In the genomic region with DNA sequence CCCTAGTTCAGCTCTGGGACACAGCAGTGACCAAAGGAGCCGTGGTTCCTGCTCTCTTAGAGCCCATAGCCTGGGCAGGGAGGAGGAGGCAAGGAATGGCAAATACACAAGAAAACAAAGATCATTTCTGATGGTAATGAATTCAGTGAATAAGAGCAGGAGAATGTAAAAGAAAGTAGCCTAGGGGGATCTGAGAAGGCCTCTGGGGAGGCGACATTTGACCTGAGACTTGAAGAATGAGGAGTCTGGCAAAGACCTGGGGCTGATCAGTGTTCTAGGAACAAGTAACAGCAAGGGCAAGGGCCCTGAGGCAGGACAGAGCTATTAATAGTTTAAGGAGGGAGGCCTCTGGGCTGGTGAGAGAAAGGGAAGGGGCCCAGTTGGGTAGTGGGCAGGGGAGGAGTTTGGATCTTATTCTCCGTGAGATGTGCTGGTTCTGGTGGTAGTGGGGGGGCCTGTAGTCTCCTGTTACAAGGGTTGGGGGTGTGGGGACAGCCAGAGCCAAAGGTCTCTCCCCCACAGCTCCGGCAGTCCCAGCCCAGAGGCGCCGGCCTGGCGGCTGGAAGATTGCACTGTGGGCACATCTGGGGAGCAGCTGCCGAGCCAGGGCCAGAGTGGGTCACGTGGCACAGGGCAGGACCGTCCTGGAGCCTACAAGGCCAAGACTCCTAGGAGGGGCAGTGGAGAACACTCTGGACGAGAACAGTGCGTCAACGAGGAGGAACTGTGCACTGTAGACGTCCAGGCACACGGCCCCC, we compare ENCODE assay signal across 9 cellular contexts. TPM values are rescaled to one million over a fixed set of nuclear protein-coding genes. Genes with fewer than 3 reads are reported as not detected.
DNase-seq lines count a peak whose midpoint lies in the region; ATAC-seq, FAIRE-seq and TF ChIP-seq lines count a peak whose summit lies in the region.
"Had no signal": no experiment of that assay in that cellular context is flagged by ENCODE, and none has a peak within 500 bp of the region (broad histone marks: within the 10 kb centered on the region; RNA-seq: fewer than 3 reads in every experiment).

No MANE protein-coding gene starts in this region.

- intact Hi-C loops in lower lobe of right lung (cut with DNase I), result no loop called here

- CTCF ChIA-PET in activated naive CD4-positive, alpha-beta T cell treated with anti-CD3 and anti-CD28 coated beads, Interleukin-2, amount 10 ng/mL, durations not matched to agents 7 days and 5 days (lab: Charles Lee), result interaction anchor here (0.8 to 1.1 kb wide), 2 partner anchors 17 to 27 kb away, joined by 3 read pairs; no protein-coding TSS in a partner anchor

- peaks cover 40% of the 10 kb centered on the region for H3K4me1 ChIP-seq in lower lobe of right lung

- H3K27me3 Mint-ChIP-seq in activated naive CD4-positive, alpha-beta T cell treated with anti-CD3 and anti-CD28 coated beads, Interleukin-2, amount 10 ng/mL, durations not matched to agents 7 days and 5 days, result peaks cover 28% of the 10 kb centered on the region

- no peak for FAIRE-seq in RCC 7860 (lab: Jason Lieb, UNC)

- peak overlapping the region; percentile 64 to 92 for H3K27ac ChIP-seq in coronary artery
- H3K27ac ChIP-seq in lower lobe of right lung, result peak overlapping the region; percentile 89

- H3K4me3 ChIP-seq in coronary artery, result peak overlapping the region; percentile 11
- H3K4me3 ChIP-seq in lower lobe of right lung, result no peak overlapping the region

- H3K4me1 Mint-ChIP-seq in activated naive CD4-positive, alpha-beta T cell treated with anti-CD3 and anti-CD28 coated beads, Interleukin-2, amount 10 ng/mL, durations not matched to agents 7 days and 5 days, result no peaks in the 10 kb centered on the region
- H3K4me1 Mint-ChIP-seq: activated B cell treated with CpG ODN at 0.5 μM for 24 hours had no signal

- no peak overlapping the region for H3K4me3 Mint-ChIP-seq in activated naive CD4-positive, alpha-beta T cell treated with anti-CD3 and anti-CD28 coated beads, Interleukin-2, amount 10 ng/mL, durations not matched to agents 7 days and 5 days
- H3K4me3 Mint-ChIP-seq: activated B cell treated with CpG ODN at 0.5 μM for 24 hours had no signal

- ATAC-seq in activated naive CD4-positive, alpha-beta T cell treated with anti-CD3 and anti-CD28 coated beads, Interleukin-2, amount 50 U/mL, for 72 hours, result no peak
- ATAC-seq in lower lobe of right lung (peak; percentile 91 to 93), GM19455 (IDR thresholded peaks at IDR 0.05; ENCODE audit: unreplicated experiment) (no peak)

- no peaks in the 10 kb centered on the region for H3K27me3 ChIP-seq in lower lobe of right lung (ENCODE audit: low read depth)

- peak overlapping the region; percentile 15 to 41 for H3K27ac Mint-ChIP-seq in activated naive CD4-positive, alpha-beta T cell treated with anti-CD3 and anti-CD28 coated beads, Interleukin-2, amount 50 U/mL, for 72 hours
- no peak overlapping the region for H3K27ac Mint-ChIP-seq in activated naive CD4-positive, alpha-beta T cell treated with anti-CD3 and anti-CD28 coated beads, Interleukin-2, amount 10 ng/mL, durations not matched to agents 7 days and 5 days
- H3K27ac Mint-ChIP-seq: activated B cell treated with CpG ODN at 0.5 μM for 24 hours had no signal

- H3K36me3 ChIP-seq in lower lobe of right lung, result no peaks in the 10 kb centered on the region

- H3K36me3 Mint-ChIP-seq in activated naive CD4-positive, alpha-beta T cell treated with anti-CD3 and anti-CD28 coated beads, Interleukin-2, amount 50 U/mL, for 72 hours, result no peaks in the 10 kb centered on the region
- no peaks in the 10 kb centered on the region for H3K36me3 Mint-ChIP-seq in activated naive CD4-positive, alpha-beta T cell treated with anti-CD3 and anti-CD28 coated beads, Interleukin-2, amount 10 ng/mL, durations not matched to agents 7 days and 5 days

- TF ChIP-seq CTCF in coronary artery (IDR thresholded peaks at IDR 0.05), result no peak
- no peak for TF ChIP-seq CTCF in lower lobe of right lung (IDR thresholded peaks at IDR 0.05)

- H3K9me3 Mint-ChIP-seq in activated naive CD4-positive, alpha-beta T cell treated with anti-CD3 and anti-CD28 coated beads, Interleukin-2, amount 50 U/mL, for 72 hours, result no peaks in the 10 kb centered on the region
- H3K9me3 Mint-ChIP-seq in activated naive CD4-positive, alpha-beta T cell treated with anti-CD3 and anti-CD28 coated beads, Interleukin-2, amount 10 ng/mL, durations not matched to agents 7 days and 5 days, result no peaks in the 10 kb centered on the region
- H3K9me3 Mint-ChIP-seq: activated B cell treated with CpG ODN at 0.5 μM for 24 hours had no signal

- no peaks in the 10 kb centered on the region for H3K9me3 ChIP-seq in lower lobe of right lung

- DNase-seq in activated naive CD4-positive, alpha-beta T cell treated with anti-CD3 and anti-CD28 coated beads, Interleukin-2, amount 50 U/mL, for 72 hours (ENCODE audit: low spot score in 2 of 2), result no peak
- no peak for DNase-seq in activated naive CD4-positive, alpha-beta T cell treated with anti-CD3 and anti-CD28 coated beads, Interleukin-2, amount 10 ng/mL, durations not matched to agents 7 days and 5 days
- DNase-seq in coronary artery (ENCODE audit: low spot score) (peak; percentile 96), lower lobe of right lung (peak; percentile 90), middle frontal gyrus (ENCODE audit: extremely low spot score, low spot score) (no peak), RCC 7860 (ENCODE audit: low spot score) (no peak)
- DNase-seq in activated effector memory CD4-positive, alpha-beta T cell treated with Interleukin-2 at 50 U/mL for 16 hours, result no peak
- DNase-seq: activated B cell treated with CpG ODN at 0.5 μM for 24 hours had no signal

RNA-seq across cellular contexts. Expression of a gene that starts 9.3 kb away (rescaled TPM):
- total RNA-seq in activated naive CD4-positive, alpha-beta T cell treated with anti-CD3 and anti-CD28 coated beads, Interleukin-2, amount 50 U/mL, for 72 hours, result 10 to 100 TPM in 1 of 2 donors, 1 to 10 TPM in 1; 1.4 to 19.4 TPM
- 196 TPM for total RNA-seq in lower lobe of right lung

RNA-seq across cellular contexts. Expression of a gene that starts 41.9 kb away (rescaled TPM):
- total RNA-seq in activated naive CD4-positive, alpha-beta T cell treated with anti-CD3 and anti-CD28 coated beads, Interleukin-2, amount 50 U/mL, for 72 hours, result not detected
- total RNA-seq in lower lobe of right lung, result 17.1 TPM
- total RNA-seq: activated B cell treated with CpG ODN at 0.5 μM for 24 hours had no signal

Comparison
In these comparisons a context has a peak if more than half of its experiments do, and no peak if none do; other contexts are left out.
1. ATAC-seq: peak in lower lobe of right lung (2 of 2); none in activated naive CD4-positive, alpha-beta T cell treated with anti-CD3 and anti-CD28 coated beads, Interleukin-2, amount 50 U/mL, for 72 hours (0 of 2) and GM19455 (single experiment).
2. DNase-seq: peak in coronary artery (single experiment) and lower lobe of right lung (single experiment); none in activated naive CD4-positive, alpha-beta T cell treated with anti-CD3 and anti-CD28 coated beads, Interleukin-2, amount 50 U/mL, for 72 hours (0 of 2), activated naive CD4-positive, alpha-beta T cell treated with anti-CD3 and anti-CD28 coated beads, Interleukin-2, amount 10 ng/mL, durations not matched to agents 7 days and 5 days (single experiment), middle frontal gyrus (single experiment), activated effector memory CD4-positive, alpha-beta T cell treated with Interleukin-2 at 50 U/mL for 16 hours (single experiment) and RCC 7860 (single experiment).
3. RNA of a gene that starts 41.9 kb away (total RNA-seq): 17.1 TPM in lower lobe of right lung (single experiment); not detected in activated naive CD4-positive, alpha-beta T cell treated with anti-CD3 and anti-CD28 coated beads, Interleukin-2, amount 50 U/mL, for 72 hours; every median in the first group is over 10 times any median in the second.